32 cellular contexts compared by ENCODE assay signal in genomic region chr12:102912258-102912657, GRCh38. TPM values are rescaled to one million over a fixed set of nuclear protein-coding genes. Genes with fewer than 3 reads are reported as not detected.
"Had no signal": no experiment of that assay in that cellular context is flagged by ENCODE, and none has a peak within 500 bp of the region (broad histone marks: within the 10 kb centered on the region; RNA-seq: fewer than 3 reads in every experiment).

No MANE protein-coding gene starts in this region.

- H3K4me1 ChIP-seq: parathyroid adenoma, psoas muscle, testis, upper lobe of right lung, uterus had no signal

- H3K79me2 ChIP-seq: parathyroid adenoma had no signal

- H3K27ac ChIP-seq: neutrophil, parathyroid adenoma, psoas muscle, skin epidermis, spleen, suprapubic skin, testis, tibial artery, transverse colon, upper lobe of right lung, uterus had no signal

- H3K4me3 ChIP-seq: psoas muscle, skin epidermis, smooth muscle cell, spleen, suprapubic skin, testis, tibial artery, transverse colon, upper lobe of right lung, uterus had no signal

- H3K36me3 ChIP-seq: neutrophil, spleen, suprapubic skin, tibial artery, transverse colon, upper lobe of right lung, uterus had no signal

- H2AFZ ChIP-seq: parathyroid adenoma had no signal

- ATAC-seq: naive thymus-derived CD8-positive, alpha-beta T cell; natural killer cell treated with Interleukin-12 subunit alpha and Interleukin-12 subunit beta and Interleukin-15 and Interleukin-18, amount 100 ng/mL, for 72 hours; psoas muscle; right cardiac atrium; sciatic nerve; stimulated activated memory B cell treated with anti-CD40 and anti-IgM and Interleukin-4, amounts not matched to agents 10 μg/mL and 1 μg/mL and 100 μg/mL, for 72 hours; stimulated activated naive CD8-positive, alpha-beta T cell treated with anti-CD3 and anti-CD28 coated beads, Interleukin-15, amount 100 ng/mL, for 72 hours; stimulated activated naive CD8-positive, alpha-beta T cell treated with anti-CD3 and anti-CD28 coated beads, Interleukin-15, Interleukin-2, amounts not matched to agents 100 U/mL and 50 U/mL, for 24 hours; upper lobe of right lung had no signal

- H3K4me2 ChIP-seq: smooth muscle cell had no signal

- H3K9ac ChIP-seq: parathyroid adenoma had no signal

- DNase-seq: naive thymus-derived CD8-positive, alpha-beta T cell; nephron progenitor cell; nucleus accumbens; posterior cingulate gyrus; psoas muscle; right cardiac atrium; spleen; stimulated activated CD4-positive, alpha-beta T cell treated with anti-CD3 and anti-CD28 coated beads, Interleukin-12 subunit alpha, Interleukin-12 subunit beta, amount 100 ng/mL, for 4 hours; stimulated activated CD4-positive, alpha-beta T cell treated with anti-CD3 and anti-CD28 coated beads, Interleukin-1b, Interleukin-23, amount 100 ng/mL, for 48 hours; stimulated activated CD4-positive, alpha-beta T cell treated with anti-CD3 and anti-CD28 coated beads, Interleukin-4, amount 100 ng/mL, for 1 hour; stimulated activated CD4-positive, alpha-beta T cell treated with anti-CD3 and anti-CD28 coated beads, Interleukin-4, amount 100 ng/mL, for 4 hours; stimulated activated CD8-positive, alpha-beta memory T cell treated with anti-CD3 and anti-CD28 coated beads, Interleukin-4, amount 100 ng/mL, for 48 hours; stimulated activated naive CD4-positive, alpha-beta T cell; stimulated activated naive CD8-positive, alpha-beta T cell treated with anti-CD3 and anti-CD28 coated beads, Interleukin-15, amount 100 ng/mL, for 72 hours; stimulated activated naive CD8-positive, alpha-beta T cell treated with anti-CD3 and anti-CD28 coated beads, Interleukin-15, Interleukin-2, amounts not matched to agents 100 U/mL and 50 U/mL, for 24 hours; substantia nigra; testis; tibial artery; transverse colon; upper lobe of right lung; uterus had no signal

- H3K27me3 ChIP-seq: testis, uterus had no signal

- H3K9me3 ChIP-seq: neutrophil, psoas muscle, spleen, suprapubic skin, testis, tibial artery, transverse colon, upper lobe of right lung, uterus had no signal

RNA-seq across cellular contexts. Expression of gene PAH, which starts 4.8 kb away (rescaled TPM):
- total RNA-seq: natural killer cell treated with Interleukin-12 subunit alpha and Interleukin-12 subunit beta and Interleukin-15 and Interleukin-18, amount 100 ng/mL, for 72 hours; neural crest cell; osteocyte; renal cortical epithelial cell; sciatic nerve; smooth muscle cell; spleen; transverse colon; upper lobe of right lung had no signal
- polyA plus RNA-seq: naive thymus-derived CD8-positive, alpha-beta T cell; right cardiac atrium; smooth muscle cell had no signal

RNA-seq across cellular contexts. Expression of gene ASCL1, which starts 45.2 kb away (rescaled TPM):
- total RNA-seq: naive thymus-derived CD8-positive, alpha-beta T cell; natural killer cell treated with Interleukin-12 subunit alpha and Interleukin-12 subunit beta and Interleukin-15 and Interleukin-18, amount 100 ng/mL, for 72 hours; osteocyte; psoas muscle; renal cortical epithelial cell; right cardiac atrium; sciatic nerve; smooth muscle cell; spleen; suprapubic skin; transverse colon; upper lobe of right lung had no signal
- polyA plus RNA-seq: naive thymus-derived CD8-positive, alpha-beta T cell; right cardiac atrium; smooth muscle cell had no signal
